Comparison of ENCODE assay signal across 35 cellular contexts in the genomic region with DNA sequence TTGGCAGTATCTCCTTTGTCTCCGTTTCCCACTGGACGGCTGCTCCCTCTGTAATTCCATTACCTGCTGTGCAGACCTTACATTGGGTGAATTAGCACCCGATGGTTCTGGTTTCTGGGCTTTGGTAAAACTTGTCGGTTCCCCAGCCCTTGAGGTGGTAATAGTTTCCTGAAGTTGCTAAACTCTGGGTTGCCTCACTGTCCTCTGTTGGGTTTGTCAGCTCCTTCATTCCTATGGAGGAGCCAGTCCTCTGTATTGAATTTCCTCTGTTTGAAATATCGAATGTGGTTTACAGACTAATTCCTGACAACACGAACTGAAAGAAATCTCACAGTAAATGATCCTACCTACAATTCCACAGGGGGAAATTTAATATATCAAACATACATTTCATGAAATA.
"Had no signal": no experiment of that assay in that cellular context is flagged by ENCODE, and none has a peak within 500 bp of the region (broad histone marks: within the 10 kb centered on the region; RNA-seq: fewer than 3 reads in every experiment).

No MANE protein-coding gene starts in this region.

- H3K27me3 ChIP-seq: MG63 had no signal

- H3K36me3 ChIP-seq: MG63 had no signal

- H3K9ac ChIP-seq: KMS-11 had no signal

- H3K4me2 ChIP-seq: KMS-11 had no signal

- H3K9me3 ChIP-seq: MG63 had no signal

- H3K27ac ChIP-seq: KMS-11 had no signal

- DNase-seq: Karpas-422, Kasumi-1, KG1, MG63, MM.1S, MV-4-11, NCI-H1048, NCI-H1092, NCI-H1092 treated with DMSO at 0.1 percent for 48 hours, NCI-H1105, NCI-H1105 treated with DMSO at 0.1 percent for 48 hours, NCI-H1417, NCI-H1417 treated with DMSO at 0.1 percent for 48 hours, NCI-H1436, NCI-H1436 treated with DMSO at 0.1 percent for 48 hours, NCI-H146, NCI-H1694, NCI-H1694 treated with DMSO at 0.1 percent for 48 hours, NCI-H187, NCI-H187 treated with DMSO at 0.1 percent for 48 hours, NCI-H1930, NCI-H2029, NCI-H2029 treated with DMSO at 0.1 percent for 48 hours, NCI-H2081, NCI-H2081 treated with DMSO at 0.1 percent for 48 hours, NCI-H2107, NCI-H2171, NCI-H2171 treated with DMSO at 0.1 percent for 48 hours, NCI-H2227 treated with DMSO at 0.1 percent for 48 hours, NCI-H226, NCI-H345, NCI-H446, NCI-H446 treated with DMSO at 0.1 percent for 48 hours, NCI-H510A had no signal

- H3K4me3 ChIP-seq: MG63 had no signal
